Comparison of ENCODE assay signal across 21 cellular contexts in the genomic region with DNA sequence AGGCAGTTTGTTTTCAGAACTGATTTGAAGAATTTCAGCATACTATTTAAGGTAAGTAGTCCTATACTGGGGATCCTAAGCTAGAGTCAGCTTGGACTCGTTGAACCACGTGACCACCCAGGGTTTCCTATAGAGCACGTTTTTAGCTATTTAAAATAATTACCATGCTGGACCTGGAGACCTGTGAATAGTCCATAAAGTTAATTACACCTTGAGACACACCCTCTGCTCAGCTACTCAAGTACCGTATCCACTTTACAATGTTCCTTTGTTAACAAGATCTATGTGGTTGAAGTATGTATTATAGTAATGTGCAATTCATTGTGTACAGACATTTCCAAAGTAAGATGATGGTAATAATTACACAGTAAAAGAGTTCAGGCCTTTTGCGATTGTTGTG.
DNase-seq lines count a peak whose midpoint lies in the region; ATAC-seq and TF ChIP-seq lines count a peak whose summit lies in the region.
"Had no signal": no experiment of that assay in that cellular context is flagged by ENCODE, and none has a peak within 500 bp of the region (broad histone marks: within the 10 kb centered on the region; RNA-seq: fewer than 3 reads in every experiment).

No MANE protein-coding gene starts in this region.

- 98 to 100% methylated on average over 5 of the region's 5 CpGs for WGBS in GM23248 (ENCODE audit: low coverage in 1 of 2, low lambda C conversion rate in 2 of 2, missing lambda C conversion rate in 2 of 2), 2 experiments

- H3K4me3 ChIP-seq in GM23248 (no peak overlapping the region), mucosa of descending colon (no peak overlapping the region)
- H3K4me3 ChIP-seq: ascending aorta had no signal

- H3K27me3 ChIP-seq in GM23248 (replicated peaks; ENCODE audit: insufficient read depth): no peaks in the 10 kb centered on the region
- H3K27me3 ChIP-seq: ascending aorta had no signal

- DNase-seq in GM23248 (no peak), NCI-H1417 (lab: John Stamatoyannopoulos, UW) (peak; percentile 74 to 95 (median 83)), NCI-H748 treated with DMSO at 0.1 percent for 48 hours (lab: John Stamatoyannopoulos, UW) (peak; percentile 60), mucosa of descending colon (peak in 1 of 3 donors; percentile 57), cerebellar cortex (ENCODE audit: low spot score) (no peak)
- DNase-seq: activated CD4-positive, alpha-beta T cell treated with anti-CD3 and anti-CD28 coated beads for 48 hours; central memory CD4-positive, alpha-beta T cell; foreskin fibroblast; HCEC 1CT; immature natural killer cell; Kasumi-1; NCI-H1092; NCI-H2171; posterior cingulate gyrus; stimulated activated CD4-positive, alpha-beta T cell treated with anti-CD3 and anti-CD28 coated beads, Interleukin-1b, Interleukin-23, amount 100 ng/mL, for 48 hours had no signal

- H4K20me1 ChIP-seq in GM23248 (ENCODE audit: insufficient read depth): peaks cover 64% of the 10 kb centered on the region

- intact Hi-C loops in mucosa of descending colon (cut with DNase I, micrococcal nuclease): no loop called here

- peaks cover 46% of the 10 kb centered on the region for H3K4me1 ChIP-seq in GM23248 (ENCODE audit: insufficient read depth)
- peaks cover 14% of the 10 kb centered on the region for H3K4me1 ChIP-seq in mucosa of descending colon (ENCODE audit: low read depth)

- 0 out of 2 replicates have a peak overlapping the region, but pooled peaks have one; percentile 0 for H3K27ac ChIP-seq in GM23248
- H3K27ac ChIP-seq: C4-2B had no signal

- H2AFZ ChIP-seq in GM23248: no peak overlapping the region

- in situ Hi-C loops in GM23248 (cut with MboI): no loop called here

- no peaks in the 10 kb centered on the region for H3K9me2 ChIP-seq in GM23248 (ENCODE audit: insufficient read depth)

- no peaks in the 10 kb centered on the region for H3K9me3 ChIP-seq in GM23248 (ENCODE audit: low read depth)
- H3K9me3 ChIP-seq in mucosa of descending colon: no peaks in the 10 kb centered on the region
- H3K9me3 ChIP-seq: ascending aorta had no signal

- H3K9ac ChIP-seq in GM23248: no peak overlapping the region

- ATAC-seq in mucosa of descending colon (peak; percentile 97), GM18861 (IDR thresholded peaks at IDR 0.05; ENCODE audit: unreplicated experiment) (no peak), HG02884 (IDR thresholded peaks at IDR 0.05; ENCODE audit: unreplicated experiment) (no peak), HG03045 (IDR thresholded peaks at IDR 0.05; ENCODE audit: unreplicated experiment) (no peak)
- ATAC-seq: stimulated activated effector memory CD8-positive, alpha-beta T cell treated with anti-CD3 and anti-CD28 coated beads, Interleukin-12 subunit alpha, Interleukin-12 subunit beta, amount 100 ng/mL, for 72 hours had no signal

- peaks cover 100% of the 10 kb centered on the region for H3K79me2 ChIP-seq in GM23248 (ENCODE audit: insufficient read depth)

- no peak overlapping the region for H3K4me2 ChIP-seq in GM23248 (ENCODE audit: unreplicated experiment)

- H3K36me3 ChIP-seq in GM23248 (ENCODE audit: low read depth) (peaks cover 23% of the 10 kb centered on the region; the same call in 1 of the 2 replicates), mucosa of descending colon (ENCODE audit: low read depth) (no peaks in the 10 kb centered on the region)

- peaks cover 100% of the 10 kb centered on the region for H3F3A ChIP-seq in GM23248 (ENCODE audit: insufficient read depth)

- no peak for TF ChIP-seq CTCF in mucosa of descending colon (IDR thresholded peaks at IDR 0.05)

Comparison
In these comparisons a context has a peak if more than half of its experiments do, and no peak if none do; other contexts are left out.
1. DNase-seq: peak in NCI-H1417 (3 of 3) and NCI-H748 treated with DMSO at 0.1 percent for 48 hours (single experiment); none in GM23248 (single experiment) and cerebellar cortex (single experiment).